In the genomic region with DNA sequence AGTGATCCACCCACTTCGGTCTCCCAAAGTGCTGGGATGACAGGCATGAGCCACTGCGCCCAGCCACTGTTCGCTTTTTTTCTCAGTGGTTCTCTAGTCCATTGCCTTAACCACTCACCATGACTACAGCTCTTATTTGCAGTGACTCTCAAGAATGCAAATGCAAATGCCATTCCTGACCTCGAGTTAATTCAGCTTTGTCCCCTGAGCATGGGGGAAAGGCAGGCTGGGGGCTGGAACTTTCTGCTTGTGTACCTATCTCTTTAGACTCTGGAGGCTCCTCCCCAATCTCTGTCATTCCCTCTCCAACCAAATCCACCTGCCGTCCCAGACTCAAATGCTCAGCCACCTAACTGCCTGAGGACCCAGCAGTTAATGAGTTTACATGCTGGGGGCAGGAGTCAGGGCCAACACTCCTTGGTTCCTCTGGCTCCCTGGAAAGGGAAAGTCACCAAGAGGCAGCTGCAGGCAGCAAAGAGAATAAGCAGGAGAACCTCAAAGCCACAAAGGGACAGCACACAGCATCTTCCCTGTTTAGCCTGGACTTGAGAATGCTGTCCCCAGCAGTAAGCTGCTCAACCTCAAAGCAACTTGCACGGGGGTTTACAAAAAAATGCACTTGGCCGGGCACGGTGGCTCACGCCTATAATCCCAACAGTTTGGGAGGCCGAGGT, we compare ENCODE assay signal across 14 cellular contexts. TPM values are rescaled to one million over a fixed set of nuclear protein-coding genes. Genes with fewer than 3 reads are reported as not detected.
DNase-seq lines count a peak whose midpoint lies in the region; TF ChIP-seq lines count a peak whose summit lies in the region.
"Had no signal": no experiment of that assay in that cellular context is flagged by ENCODE, and none has a peak within 500 bp of the region (broad histone marks: within the 10 kb centered on the region; RNA-seq: fewer than 3 reads in every experiment).

No MANE protein-coding gene starts in this region.

- DNase-seq in NCI-H1417 (lab: John Stamatoyannopoulos, UW) (peak; percentile 29 to 86 (median 65)), NCI-H1417 treated with DMSO at 0.1 percent for 48 hours (lab: John Stamatoyannopoulos, UW) (no peak), OCI-M1 (lab: John Stamatoyannopoulos, UW) (peak; percentile 10), kidney epithelial cell (ENCODE audit: low read depth) (peak; percentile 82), stomach (no peak), occipital lobe (lab: John Stamatoyannopoulos, UW) (no peak), NCI-H1694 treated with DMSO at 0.1 percent for 48 hours (lab: John Stamatoyannopoulos, UW) (no peak)
- no peak for DNase-seq in CD8-positive, alpha-beta memory T cell
- DNase-seq: anterior cingulate cortex, Right ventricle myocardium superior, WERI-Rb-1 had no signal

- H3K27me3 Mint-ChIP-seq in CD8-positive, alpha-beta memory T cell = no peaks in the 10 kb centered on the region
- H3K27me3 Mint-ChIP-seq: stimulated activated memory B cell treated with anti-CD40 and anti-IgM and Interleukin-4, amounts not matched to agents 10 μg/mL and 1 μg/mL and 100 μg/mL, for 72 hours had no signal

- H3K36me3 Mint-ChIP-seq in CD8-positive, alpha-beta memory T cell = no peaks in the 10 kb centered on the region
- H3K36me3 Mint-ChIP-seq: stimulated activated memory B cell treated with anti-CD40 and anti-IgM and Interleukin-4, amounts not matched to agents 10 μg/mL and 1 μg/mL and 100 μg/mL, for 72 hours had no signal

- no peaks in the 10 kb centered on the region for H3K9me3 ChIP-seq in stomach
- no peaks in the 10 kb centered on the region for H3K9me3 ChIP-seq in CD8-positive, alpha-beta memory T cell (ENCODE audit: low read length)
- H3K9me3 ChIP-seq: neutrophil had no signal

- H3K27ac Mint-ChIP-seq in CD8-positive, alpha-beta memory T cell = peak overlapping the region in 1 of 8 donors; percentile 43
- H3K27ac Mint-ChIP-seq: stimulated activated memory B cell treated with anti-CD40 and anti-IgM and Interleukin-4, amounts not matched to agents 10 μg/mL and 1 μg/mL and 100 μg/mL, for 72 hours had no signal

- CTCF ChIA-PET in CD8-positive, alpha-beta memory T cell (lab: Charles Lee) = interaction anchor here (1.2 to 2.6 kb wide), 11 partner anchors 10 to 390 kb away, joined by 3 to 29 read pairs (median 9); no protein-coding TSS in a partner anchor

- 28 to 42% (median 40%) methylated on average over 10 of the region's 10 CpGs for WGBS in stomach, 5 donors

- no peaks in the 10 kb centered on the region for H3K27me3 ChIP-seq in kidney epithelial cell (ENCODE audit: control insufficient read depth, insufficient read depth, low read length)
- H3K27me3 ChIP-seq in stomach = no peaks in the 10 kb centered on the region
- no peaks in the 10 kb centered on the region for H3K27me3 ChIP-seq in CD8-positive, alpha-beta memory T cell (ENCODE audit: insufficient read depth, low read length, poor library complexity, severe bottlenecking)
- H3K27me3 ChIP-seq: neutrophil had no signal

- peaks cover 0 to 4% (median 2%) of the 10 kb centered on the region in 3 donors for H3K4me1 Mint-ChIP-seq in CD8-positive, alpha-beta memory T cell

- peak overlapping the region in 4 of 5 donors; percentile 12 to 49 (median 32) for H3K27ac ChIP-seq in stomach
- H3K27ac ChIP-seq in CD8-positive, alpha-beta memory T cell (ENCODE audit: low read depth, low read length) = no peak overlapping the region
- H3K27ac ChIP-seq: neutrophil, WERI-Rb-1 had no signal

- peaks cover 2% of the 10 kb centered on the region for H3K36me3 ChIP-seq in kidney epithelial cell (ENCODE audit: control insufficient read depth, insufficient read depth, low read length)
- H3K36me3 ChIP-seq in stomach = peaks cover 14 to 49% (median 28%) of the 10 kb centered on the region in 4 donors
- no peaks in the 10 kb centered on the region for H3K36me3 ChIP-seq in CD8-positive, alpha-beta memory T cell (ENCODE audit: insufficient read depth, low read length)
- H3K36me3 ChIP-seq: neutrophil, WERI-Rb-1 had no signal

- intact Hi-C loops in stomach (cut with DNase I; ENCODE audit: low total_unique reads) = no loop called here

- H3K9me3 Mint-ChIP-seq in CD8-positive, alpha-beta memory T cell = no peaks in the 10 kb centered on the region
- H3K9me3 Mint-ChIP-seq: stimulated activated memory B cell treated with anti-CD40 and anti-IgM and Interleukin-4, amounts not matched to agents 10 μg/mL and 1 μg/mL and 100 μg/mL, for 72 hours had no signal

- POLR2A ChIA-PET in CD8-positive, alpha-beta memory T cell (lab: Charles Lee) = interaction anchor here (0.7 kb wide), 1 partner anchor 356 kb away, joined by 6 read pairs; no protein-coding TSS in a partner anchor

- H3K4me3 Mint-ChIP-seq in CD8-positive, alpha-beta memory T cell = no peak overlapping the region
- H3K4me3 Mint-ChIP-seq: stimulated activated memory B cell treated with anti-CD40 and anti-IgM and Interleukin-4, amounts not matched to agents 10 μg/mL and 1 μg/mL and 100 μg/mL, for 72 hours had no signal

- no peak overlapping the region for H3K4me3 ChIP-seq in kidney epithelial cell (ENCODE audit: low read depth, low read length)
- H3K4me3 ChIP-seq in stomach = no peak overlapping the region
- H3K4me3 ChIP-seq in CD8-positive, alpha-beta memory T cell (ENCODE audit: low read length) = no peak overlapping the region

- H3K4me1 ChIP-seq in stomach = peaks cover 26 to 49% (median 40%) of the 10 kb centered on the region in 4 donors
- H3K4me1 ChIP-seq in CD8-positive, alpha-beta memory T cell (ENCODE audit: insufficient read depth, low read length) = no peaks in the 10 kb centered on the region

- no peak for TF ChIP-seq CTCF in kidney epithelial cell (IDR thresholded peaks at IDR 0.05; ENCODE audit: insufficient read depth, low read length, poor library complexity, severe bottlenecking)
- TF ChIP-seq CTCF in stomach (IDR thresholded peaks at IDR 0.05) = no peak

- TF ChIP-seq POLR2A in stomach (IDR thresholded peaks at IDR 0.05) = no peak

- TF ChIP-seq EP300 in stomach (IDR thresholded peaks at IDR 0.05) = no peak

RNA-seq across cellular contexts. Expression of a gene that starts 5.3 kb away (rescaled TPM):
- 0.25 and 0.89 TPM in 2 replicates for total RNA-seq in kidney epithelial cell
- 10 to 100 TPM in 2 of 5 donors, 1 to 10 TPM in 2, under 1 TPM in 1; 0.89 to 14.5 (median 7.0) TPM for total RNA-seq in stomach
- polyA plus RNA-seq in stomach = 1 to 10 TPM; 4.4 to 8.2 (median 4.8) TPM
- not detected for total RNA-seq in CD8-positive, alpha-beta memory T cell
- polyA plus RNA-seq in CD8-positive, alpha-beta memory T cell = not detected
- not detected for total RNA-seq in occipital lobe
- total RNA-seq: A172, Right ventricle myocardium superior had no signal

RNA-seq across cellular contexts. Expression of a gene that starts 43.3 kb away (rescaled TPM):
- total RNA-seq in kidney epithelial cell (16.5 and 19.9 TPM in 2 replicates), stomach (10 to 100 TPM in 3 of 5 donors, 1 to 10 TPM in 2; 5.5 to 42.4 (median 17.4) TPM), occipital lobe (13.6 TPM)
- polyA plus RNA-seq in stomach = 10 to 100 TPM in 1 of 3 donors, 1 to 10 TPM in 2; 8.1 to 18.3 (median 8.5) TPM
- 10 to 100 TPM; 38.1 to 40.3 TPM for total RNA-seq in CD8-positive, alpha-beta memory T cell
- 24.9 TPM for polyA plus RNA-seq in CD8-positive, alpha-beta memory T cell

Comparison
In these comparisons a context has a peak if more than half of its experiments do, and no peak if none do; other contexts are left out.
1. DNase-seq: peak in NCI-H1417 (3 of 3), OCI-M1 (single experiment) and kidney epithelial cell (single experiment); none in NCI-H1417 treated with DMSO at 0.1 percent for 48 hours (single experiment), stomach (single experiment), CD8-positive, alpha-beta memory T cell (0 of 5), occipital lobe (single experiment) and NCI-H1694 treated with DMSO at 0.1 percent for 48 hours (single experiment).